8 cellular contexts compared by ENCODE assay signal in the genomic region with DNA sequence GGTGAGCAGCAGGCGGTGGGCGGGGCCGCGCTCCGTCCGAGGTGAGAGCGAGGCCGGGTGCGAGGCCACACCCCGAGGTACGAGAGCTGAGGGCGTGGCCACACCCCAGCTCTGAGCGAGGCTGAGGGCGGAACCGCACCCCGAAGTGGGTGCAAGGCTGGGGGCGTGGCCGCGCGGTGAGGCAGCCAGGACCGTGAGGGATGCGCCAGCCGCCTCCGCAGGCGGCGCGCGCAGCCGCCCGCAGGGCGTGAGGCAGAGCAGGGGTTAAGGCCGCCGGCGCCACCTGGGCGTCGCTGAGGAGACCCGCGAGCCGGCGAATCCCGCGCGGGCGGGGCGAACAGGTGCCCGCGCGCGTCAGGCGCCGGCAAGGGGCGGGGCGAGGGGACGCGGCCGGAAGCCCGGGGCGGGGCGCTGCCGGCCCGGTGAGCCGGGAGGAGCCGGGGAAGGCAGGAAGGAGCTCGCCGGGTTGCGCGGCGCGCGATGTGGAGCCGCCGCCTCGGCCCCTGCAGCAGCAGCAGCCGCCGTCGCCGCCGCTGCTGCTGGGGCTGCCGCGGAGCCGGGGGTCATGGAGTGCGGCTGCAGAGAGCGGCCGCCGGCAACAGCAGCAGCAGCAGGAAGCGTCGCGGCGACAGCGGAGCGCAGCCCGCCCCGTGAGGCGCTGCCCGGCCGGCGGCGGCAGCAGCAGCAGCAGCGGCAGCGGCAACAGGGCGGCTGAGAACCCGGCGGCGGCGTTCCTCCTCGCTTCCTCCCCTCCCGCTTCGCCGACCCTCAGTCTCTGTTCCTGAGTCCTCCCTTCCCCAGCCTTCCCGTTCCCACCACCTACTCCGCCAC. TPM values are rescaled to one million over a fixed set of nuclear protein-coding genes. Genes with fewer than 3 reads are reported as not detected.
DNase-seq lines count a peak whose midpoint lies in the region; ATAC-seq and TF ChIP-seq lines count a peak whose summit lies in the region.

A gene with protein sequence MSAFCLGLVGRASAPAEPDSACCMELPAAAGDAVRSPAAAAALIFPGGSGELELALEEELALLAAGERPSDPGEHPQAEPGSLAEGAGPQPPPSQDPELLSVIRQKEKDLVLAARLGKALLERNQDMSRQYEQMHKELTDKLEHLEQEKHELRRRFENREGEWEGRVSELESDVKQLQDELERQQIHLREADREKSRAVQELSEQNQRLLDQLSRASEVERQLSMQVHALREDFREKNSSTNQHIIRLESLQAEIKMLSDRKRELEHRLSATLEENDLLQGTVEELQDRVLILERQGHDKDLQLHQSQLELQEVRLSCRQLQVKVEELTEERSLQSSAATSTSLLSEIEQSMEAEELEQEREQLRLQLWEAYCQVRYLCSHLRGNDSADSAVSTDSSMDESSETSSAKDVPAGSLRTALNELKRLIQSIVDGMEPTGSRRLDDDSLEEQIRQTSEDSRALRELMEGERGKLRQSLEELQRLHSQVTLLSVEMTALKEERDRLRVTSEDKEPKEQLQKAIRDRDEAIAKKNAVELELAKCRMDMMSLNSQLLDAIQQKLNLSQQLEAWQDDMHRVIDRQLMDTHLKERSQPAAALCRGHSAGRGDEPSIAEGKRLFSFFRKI (plus strand): TSS at position 449 of the 831 bp plus-strand sequence. CDS start 633 bp downstream, outside the sequence.

- peak; percentile 93 for DNase-seq in ELF-1 (ENCODE audit: low read depth, low spot score)
- DNase-seq in H4 (ENCODE audit: low spot score): peak; percentile 84
- DNase-seq in LNCaP clone FGC (ENCODE audit: low read depth): peak; percentile 74
- peak; percentile 97 for DNase-seq in RWPE2 (ENCODE audit: low spot score)
- DNase-seq in activated T-helper 2 cell treated with anti-CD3 and anti-CD28 coated beads, Interferon-gamma antibody, Interleukin-2, Interleukin-4, amounts not matched to agents 10 μg/mL and 5 μg/mL and 100 μg/mL, durations not matched to agents 14 hours and 24 hours and 36 hours (ENCODE audit: low spot score): peak; percentile 97
- peak; percentile 24 for DNase-seq in fibroblast of villous mesenchyme (ENCODE audit: low read depth)
- DNase-seq in substantia nigra (lab: John Stamatoyannopoulos, UW): peak in 35 of 49 donors; percentile 6 to 96 (median 26)

- H2AFZ ChIP-seq in neuron (ENCODE audit: low read depth, low read length): peak within 1 kb of the TSS; percentile 77

- peaks cover 4% of the 10 kb centered on the region for H3K4me1 ChIP-seq in RWPE2 (ENCODE audit: insufficient read depth, poor library complexity, severe bottlenecking)
- peaks cover 11% of the 10 kb centered on the region for H3K4me1 ChIP-seq in neuron (ENCODE audit: insufficient read depth, low read length)

- peak within 1 kb of the TSS; percentile 94 for H3K4me3 Mint-ChIP-seq in activated T-helper 2 cell treated with anti-CD3 and anti-CD28 coated beads, Interferon-gamma antibody, Interleukin-2, Interleukin-4, amounts not matched to agents 10 μg/mL and 5 μg/mL and 100 μg/mL, durations not matched to agents 14 hours and 24 hours and 36 hours (ENCODE audit: low read depth)

- no peaks in the 10 kb centered on the region for H3K36me3 ChIP-seq in RWPE2 (ENCODE audit: low read depth)
- H3K36me3 ChIP-seq in neuron (ENCODE audit: insufficient read depth, low read length): no peaks in the 10 kb centered on the region

- H3K4me1 Mint-ChIP-seq in activated T-helper 2 cell treated with anti-CD3 and anti-CD28 coated beads, Interferon-gamma antibody, Interleukin-2, Interleukin-4, amounts not matched to agents 10 μg/mL and 5 μg/mL and 100 μg/mL, durations not matched to agents 14 hours and 24 hours and 36 hours (ENCODE audit: low read depth): peaks cover 44% of the 10 kb centered on the region

- H3K27me3 Mint-ChIP-seq in activated T-helper 2 cell treated with anti-CD3 and anti-CD28 coated beads, Interferon-gamma antibody, Interleukin-2, Interleukin-4, amounts not matched to agents 10 μg/mL and 5 μg/mL and 100 μg/mL, durations not matched to agents 14 hours and 24 hours and 36 hours (ENCODE audit: low read depth): peaks cover 1% of the 10 kb centered on the region

- ATAC-seq in RWPE2 (ENCODE audit: low read depth): peak; percentile 85

- H3K27ac Mint-ChIP-seq in activated T-helper 2 cell treated with anti-CD3 and anti-CD28 coated beads, Interferon-gamma antibody, Interleukin-2, Interleukin-4, amounts not matched to agents 10 μg/mL and 5 μg/mL and 100 μg/mL, durations not matched to agents 14 hours and 24 hours and 36 hours: peak within 1 kb of the TSS; percentile 91

- no peaks in the 10 kb centered on the region for H3K27me3 ChIP-seq in RWPE2 (ENCODE audit: insufficient read depth, poor library complexity, severe bottlenecking)
- peaks cover 7% of the 10 kb centered on the region for H3K27me3 ChIP-seq in neuron (ENCODE audit: insufficient read depth, low read length)

- H3K9me3 ChIP-seq in RWPE2 (ENCODE audit: severe bottlenecking) (no peaks in the 10 kb centered on the region), neuron (ENCODE audit: low read length) (no peaks in the 10 kb centered on the region)

- H3K4me3 ChIP-seq in LNCaP clone FGC (ENCODE audit: low read depth, low read length) (peak within 1 kb of the TSS; percentile 61), RWPE2 (ENCODE audit: severe bottlenecking) (peak within 1 kb of the TSS; percentile 66), fibroblast of villous mesenchyme (ENCODE audit: low read depth, low read length) (peak within 1 kb of the TSS; percentile 55), neuron (ENCODE audit: low read length) (peak within 1 kb of the TSS; percentile 72)

- H3K9me3 Mint-ChIP-seq in activated T-helper 2 cell treated with anti-CD3 and anti-CD28 coated beads, Interferon-gamma antibody, Interleukin-2, Interleukin-4, amounts not matched to agents 10 μg/mL and 5 μg/mL and 100 μg/mL, durations not matched to agents 14 hours and 24 hours and 36 hours: no peaks in the 10 kb centered on the region

- peaks cover 39% of the 10 kb centered on the region for H3K36me3 Mint-ChIP-seq in activated T-helper 2 cell treated with anti-CD3 and anti-CD28 coated beads, Interferon-gamma antibody, Interleukin-2, Interleukin-4, amounts not matched to agents 10 μg/mL and 5 μg/mL and 100 μg/mL, durations not matched to agents 14 hours and 24 hours and 36 hours (ENCODE audit: low read depth)

- TF ChIP-seq CTCF in LNCaP clone FGC (IDR thresholded peaks at IDR 0.05; ENCODE audit: control insufficient read depth, extremely low read depth, insufficient read depth) (peak; percentile 33; the same call in 1 of the 2 replicates), RWPE2 (IDR thresholded peaks at IDR 0.05; ENCODE audit: poor library complexity, severe bottlenecking) (peak; percentile 33), fibroblast of villous mesenchyme (IDR thresholded peaks at IDR 0.05; ENCODE audit: insufficient read depth, low read depth, low read length) (no peak)

- intact Hi-C loops in activated T-helper 2 cell treated with anti-CD3 and anti-CD28 coated beads, Interferon-gamma antibody, Interleukin-2, Interleukin-4, amounts not matched to agents 10 μg/mL and 5 μg/mL and 100 μg/mL, durations not matched to agents 14 hours and 24 hours and 36 hours (cut with micrococcal nuclease): loop anchor here (1.0 to 10.0 kb wide), 6 partner anchors 9 to 324 kb away; a partner anchor contains a TSS

- H3K27ac ChIP-seq in RWPE2 (ENCODE audit: poor library complexity, severe bottlenecking) (peak within 1 kb of the TSS; percentile 54), substantia nigra (ENCODE audit: low read depth, low read length, poor library complexity, severe bottlenecking) (peak within 1 kb of the TSS; percentile 38)

RNA-seq across cellular contexts. Expression of the gene that starts here (rescaled TPM):
- total RNA-seq in H4 (2014; rRNA removed; shearing (Covaris generic)): 1.4 and 6.8 TPM in 2 replicates
- 127 and 130 TPM in 2 replicates for total RNA-seq in activated T-helper 2 cell treated with anti-CD3 and anti-CD28 coated beads, Interferon-gamma antibody, Interleukin-2, Interleukin-4, amounts not matched to agents 10 μg/mL and 5 μg/mL and 100 μg/mL, durations not matched to agents 14 hours and 24 hours and 36 hours
- 0.97 and 1.7 TPM in 2 replicates for total RNA-seq in fibroblast of villous mesenchyme

Comparison
In these comparisons a context has a peak if more than half of its experiments do, and no peak if none do; other contexts are left out.
1. Peak in every context shown above with its lines: DNase-seq, ATAC-seq, H3K4me3 ChIP-seq and H3K27ac ChIP-seq.
2. RNA of the gene that starts here (total RNA-seq): 127 to 130 TPM in activated T-helper 2 cell treated with anti-CD3 and anti-CD28 coated beads, Interferon-gamma antibody, Interleukin-2, Interleukin-4, amounts not matched to agents 10 μg/mL and 5 μg/mL and 100 μg/mL, durations not matched to agents 14 hours and 24 hours and 36 hours; 0.97 to 1.7 TPM in fibroblast of villous mesenchyme and 1.4 to 6.8 TPM in H4; every median in the first group is over 10 times any median in the second.
3. DNase-seq: peak in every context shown above with its lines; median percentile 97 in RWPE2; 97 in activated T-helper 2 cell treated with anti-CD3 and anti-CD28 coated beads, Interferon-gamma antibody, Interleukin-2, Interleukin-4, amounts not matched to agents 10 μg/mL and 5 μg/mL and 100 μg/mL, durations not matched to agents 14 hours and 24 hours and 36 hours; 93 in ELF-1; 84 in H4; 74 in LNCaP clone FGC; 26 in substantia nigra; 24 in fibroblast of villous mesenchyme.